ENCODE assay signal across 1 cellular context in the genomic region with DNA sequence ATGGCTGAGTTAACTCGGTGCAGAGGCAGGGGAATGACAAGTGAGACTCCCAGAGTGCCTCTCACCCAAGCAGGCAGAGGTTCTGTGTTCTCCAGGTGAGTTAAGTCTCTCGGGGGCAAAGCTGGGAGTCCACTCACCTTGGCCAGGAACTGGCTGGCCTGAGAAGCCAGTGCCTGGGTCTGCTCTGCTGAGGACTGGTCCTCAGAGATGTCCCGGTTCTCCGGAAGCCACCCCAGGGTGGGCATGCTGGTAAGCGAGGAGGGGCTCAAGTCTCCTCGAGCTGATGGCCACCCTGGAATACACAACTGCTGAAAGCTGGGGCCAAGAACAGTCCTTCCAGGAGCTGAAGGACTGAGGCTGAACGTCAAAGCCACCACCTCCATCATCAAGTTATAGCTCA.
TF ChIP-seq lines count a peak whose summit lies in the region.

No MANE protein-coding gene starts in this region.

TF ChIP-seq in GM12878, 131 proteins besides CTCF, POLR2A, EP300 and RAD21:
- TF ChIP-seq TCF7 (IDR thresholded peaks at IDR 0.05; ENCODE audit: borderline replicate concordance) (no peak), SREBF2 (IDR thresholded peaks at IDR 0.05; ENCODE audit: low read length) (no peak), RB1 (IDR thresholded peaks at IDR 0.05; ENCODE audit: borderline replicate concordance) (no peak), MEF2A (IDR thresholded peaks at IDR 0.05; ENCODE audit: insufficient read depth, low read depth, low read length) (no peak), IRF3 (IDR thresholded peaks at IDR 0.05) (no peak)
- TF ChIP-seq, protein P1, sequence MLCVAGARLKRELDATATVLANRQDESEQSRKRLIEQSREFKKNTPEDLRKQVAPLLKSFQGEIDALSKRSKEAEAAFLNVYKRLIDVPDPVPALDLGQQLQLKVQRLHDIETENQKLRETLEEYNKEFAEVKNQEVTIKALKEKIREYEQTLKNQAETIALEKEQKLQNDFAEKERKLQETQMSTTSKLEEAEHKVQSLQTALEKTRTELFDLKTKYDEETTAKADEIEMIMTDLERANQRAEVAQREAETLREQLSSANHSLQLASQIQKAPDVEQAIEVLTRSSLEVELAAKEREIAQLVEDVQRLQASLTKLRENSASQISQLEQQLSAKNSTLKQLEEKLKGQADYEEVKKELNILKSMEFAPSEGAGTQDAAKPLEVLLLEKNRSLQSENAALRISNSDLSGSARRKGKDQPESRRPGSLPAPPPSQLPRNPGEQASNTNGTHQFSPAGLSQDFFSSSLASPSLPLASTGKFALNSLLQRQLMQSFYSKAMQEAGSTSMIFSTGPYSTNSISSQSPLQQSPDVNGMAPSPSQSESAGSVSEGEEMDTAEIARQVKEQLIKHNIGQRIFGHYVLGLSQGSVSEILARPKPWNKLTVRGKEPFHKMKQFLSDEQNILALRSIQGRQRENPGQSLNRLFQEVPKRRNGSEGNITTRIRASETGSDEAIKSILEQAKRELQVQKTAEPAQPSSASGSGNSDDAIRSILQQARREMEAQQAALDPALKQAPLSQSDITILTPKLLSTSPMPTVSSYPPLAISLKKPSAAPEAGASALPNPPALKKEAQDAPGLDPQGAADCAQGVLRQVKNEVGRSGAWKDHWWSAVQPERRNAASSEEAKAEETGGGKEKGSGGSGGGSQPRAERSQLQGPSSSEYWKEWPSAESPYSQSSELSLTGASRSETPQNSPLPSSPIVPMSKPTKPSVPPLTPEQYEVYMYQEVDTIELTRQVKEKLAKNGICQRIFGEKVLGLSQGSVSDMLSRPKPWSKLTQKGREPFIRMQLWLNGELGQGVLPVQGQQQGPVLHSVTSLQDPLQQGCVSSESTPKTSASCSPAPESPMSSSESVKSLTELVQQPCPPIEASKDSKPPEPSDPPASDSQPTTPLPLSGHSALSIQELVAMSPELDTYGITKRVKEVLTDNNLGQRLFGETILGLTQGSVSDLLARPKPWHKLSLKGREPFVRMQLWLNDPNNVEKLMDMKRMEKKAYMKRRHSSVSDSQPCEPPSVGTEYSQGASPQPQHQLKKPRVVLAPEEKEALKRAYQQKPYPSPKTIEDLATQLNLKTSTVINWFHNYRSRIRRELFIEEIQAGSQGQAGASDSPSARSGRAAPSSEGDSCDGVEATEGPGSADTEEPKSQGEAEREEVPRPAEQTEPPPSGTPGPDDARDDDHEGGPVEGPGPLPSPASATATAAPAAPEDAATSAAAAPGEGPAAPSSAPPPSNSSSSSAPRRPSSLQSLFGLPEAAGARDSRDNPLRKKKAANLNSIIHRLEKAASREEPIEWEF (IDR thresholded peaks at IDR 0.05; ENCODE audit: insufficient replicate concordance, low read depth, low read length), result no peak
- TF ChIP-seq, protein P2, sequence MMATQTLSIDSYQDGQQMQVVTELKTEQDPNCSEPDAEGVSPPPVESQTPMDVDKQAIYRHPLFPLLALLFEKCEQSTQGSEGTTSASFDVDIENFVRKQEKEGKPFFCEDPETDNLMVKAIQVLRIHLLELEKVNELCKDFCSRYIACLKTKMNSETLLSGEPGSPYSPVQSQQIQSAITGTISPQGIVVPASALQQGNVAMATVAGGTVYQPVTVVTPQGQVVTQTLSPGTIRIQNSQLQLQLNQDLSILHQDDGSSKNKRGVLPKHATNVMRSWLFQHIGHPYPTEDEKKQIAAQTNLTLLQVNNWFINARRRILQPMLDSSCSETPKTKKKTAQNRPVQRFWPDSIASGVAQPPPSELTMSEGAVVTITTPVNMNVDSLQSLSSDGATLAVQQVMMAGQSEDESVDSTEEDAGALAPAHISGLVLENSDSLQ (IDR thresholded peaks at IDR 0.05), result no peak
- TF ChIP-seq, protein P3, sequence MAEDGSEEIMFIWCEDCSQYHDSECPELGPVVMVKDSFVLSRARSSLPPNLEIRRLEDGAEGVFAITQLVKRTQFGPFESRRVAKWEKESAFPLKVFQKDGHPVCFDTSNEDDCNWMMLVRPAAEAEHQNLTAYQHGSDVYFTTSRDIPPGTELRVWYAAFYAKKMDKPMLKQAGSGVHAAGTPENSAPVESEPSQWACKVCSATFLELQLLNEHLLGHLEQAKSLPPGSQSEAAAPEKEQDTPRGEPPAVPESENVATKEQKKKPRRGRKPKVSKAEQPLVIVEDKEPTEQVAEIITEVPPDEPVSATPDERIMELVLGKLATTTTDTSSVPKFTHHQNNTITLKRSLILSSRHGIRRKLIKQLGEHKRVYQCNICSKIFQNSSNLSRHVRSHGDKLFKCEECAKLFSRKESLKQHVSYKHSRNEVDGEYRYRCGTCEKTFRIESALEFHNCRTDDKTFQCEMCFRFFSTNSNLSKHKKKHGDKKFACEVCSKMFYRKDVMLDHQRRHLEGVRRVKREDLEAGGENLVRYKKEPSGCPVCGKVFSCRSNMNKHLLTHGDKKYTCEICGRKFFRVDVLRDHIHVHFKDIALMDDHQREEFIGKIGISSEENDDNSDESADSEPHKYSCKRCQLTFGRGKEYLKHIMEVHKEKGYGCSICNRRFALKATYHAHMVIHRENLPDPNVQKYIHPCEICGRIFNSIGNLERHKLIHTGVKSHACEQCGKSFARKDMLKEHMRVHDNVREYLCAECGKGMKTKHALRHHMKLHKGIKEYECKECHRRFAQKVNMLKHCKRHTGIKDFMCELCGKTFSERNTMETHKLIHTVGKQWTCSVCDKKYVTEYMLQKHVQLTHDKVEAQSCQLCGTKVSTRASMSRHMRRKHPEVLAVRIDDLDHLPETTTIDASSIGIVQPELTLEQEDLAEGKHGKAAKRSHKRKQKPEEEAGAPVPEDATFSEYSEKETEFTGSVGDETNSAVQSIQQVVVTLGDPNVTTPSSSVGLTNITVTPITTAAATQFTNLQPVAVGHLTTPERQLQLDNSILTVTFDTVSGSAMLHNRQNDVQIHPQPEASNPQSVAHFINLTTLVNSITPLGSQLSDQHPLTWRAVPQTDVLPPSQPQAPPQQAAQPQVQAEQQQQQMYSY (CRISPR knock-in tag; IDR thresholded peaks at IDR 0.05), result no peak
TF ChIP-seq in GM12878: peak in this region for 0.
